18 cellular contexts compared by ENCODE assay signal in the genomic region with DNA sequence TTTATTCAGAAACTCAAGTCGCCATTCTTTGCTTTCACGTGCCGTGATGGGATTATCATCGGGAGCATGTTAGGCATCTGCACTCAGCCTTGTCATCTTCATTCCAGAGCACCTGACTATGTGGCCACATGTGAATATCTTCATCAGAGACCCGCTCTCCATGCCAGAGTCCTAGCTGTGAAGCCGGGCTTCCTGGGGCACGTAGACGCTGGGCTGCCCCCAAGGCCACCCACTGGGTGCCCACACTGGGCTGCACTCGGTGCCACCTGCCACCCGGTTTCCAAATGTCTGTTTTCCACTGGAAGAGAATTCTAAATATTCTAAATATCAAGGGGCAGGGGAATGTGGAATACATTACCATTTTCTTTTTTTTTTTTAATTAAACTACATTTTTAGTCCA. TPM values are rescaled to one million over a fixed set of nuclear protein-coding genes. Genes with fewer than 3 reads are reported as not detected.
A peak's percentile ranks its signal among the peaks of the same experiment; 100 is the strongest.
DNase-seq lines count a peak whose midpoint lies in the region; ATAC-seq and TF ChIP-seq lines count a peak whose summit lies in the region.
"Had no signal": no experiment of that assay in that cellular context is flagged by ENCODE, and none has a peak within 500 bp of the region (broad histone marks: within the 10 kb centered on the region; RNA-seq: fewer than 3 reads in every experiment).

No MANE protein-coding gene starts in this region.

- peaks cover 0 to 19% (median 0%) of the 10 kb centered on the region in 11 experiments; a peak in 4 of 22 replicates for H3K27me3 ChIP-seq in BLaER1 treated with 17β-estradiol and CSF1 and Interleukin-3, amounts not matched to agents 10 nM and 100 nM
- no peaks in the 10 kb centered on the region for H3K27me3 ChIP-seq in stomach

- peak overlapping the region in 4 of 11 experiments; percentile 1 to 40 (median 8); a peak in 2 of 22 replicates for H3K9ac ChIP-seq in BLaER1 treated with 17β-estradiol and CSF1 and Interleukin-3, amounts not matched to agents 10 nM and 100 nM
- H3K9ac ChIP-seq: GM23248 had no signal

- intact Hi-C loops in sciatic nerve (cut with DNase I) (no loop called here), stomach (cut with DNase I; ENCODE audit: low total_unique reads) (no loop called here)

- TF ChIP-seq POLR2A in stomach (IDR thresholded peaks at IDR 0.05) = no peak

- CTCF ChIA-PET in HEK293 (lab: Yijun Ruan, JAX) = no interaction called here

- no peaks in the 10 kb centered on the region for H3K9me3 ChIP-seq in BLaER1 treated with 17β-estradiol and CSF1 and Interleukin-3, amounts not matched to agents 10 nM and 100 nM (replicated peaks in 1 of 11)
- H3K9me3 ChIP-seq in HEK293 (ENCODE audit: control insufficient read depth, insufficient read depth, low read depth, low read length) (no peaks in the 10 kb centered on the region), stomach (no peaks in the 10 kb centered on the region)

- H3K36me3 ChIP-seq in BLaER1 treated with 17β-estradiol and CSF1 and Interleukin-3, amounts not matched to agents 10 nM and 100 nM = peaks cover 0 to 9% (median 0%) of the 10 kb centered on the region in 11 experiments; a peak in 6 of 22 replicates
- H3K36me3 ChIP-seq in HEK293 (ENCODE audit: control insufficient read depth in 2 of 2, insufficient read depth in 1 of 2, low read length in 2 of 2) (peaks cover 0 to 6% of the 10 kb centered on the region in 2 experiments; a peak in 1 of 3 replicates), stomach (peaks cover 50 to 90% (median 86%) of the 10 kb centered on the region in 4 donors)

- 94 to 98% (median 96%) methylated on average over 10 of the region's 10 CpGs for WGBS in stomach, 5 donors

- H3K4me3 ChIP-seq in BLaER1 treated with 17β-estradiol and CSF1 and Interleukin-3, amounts not matched to agents 10 nM and 100 nM = no peak overlapping the region
- H3K4me3 ChIP-seq in HEK293 (ENCODE audit: low read depth, low read length) (no peak overlapping the region), stomach (no peak overlapping the region)
- H3K4me3 ChIP-seq: GM23248 had no signal

- peak overlapping the region; percentile 54 to 87 (median 80) for H3K4me2 ChIP-seq in BLaER1 treated with 17β-estradiol and CSF1 and Interleukin-3, amounts not matched to agents 10 nM and 100 nM

- 0 out of 22 replicates have a peak overlapping the region, but pooled peaks of 2 of the 11 experiments have one; percentile 0 to 14 for H3K27ac ChIP-seq in BLaER1 treated with 17β-estradiol and CSF1 and Interleukin-3, amounts not matched to agents 10 nM and 100 nM
- H3K27ac ChIP-seq in HEK293 (ENCODE audit: extremely low read depth, low read depth, low read length) = no peak overlapping the region
- H3K27ac ChIP-seq in stomach = no peak overlapping the region
- H3K27ac ChIP-seq: GM23248 had no signal

- no peak for TF ChIP-seq CTCF in HEK293 (tag by site-specific recombination; IDR thresholded peaks at IDR 0.05)
- TF ChIP-seq CTCF in stomach (IDR thresholded peaks at IDR 0.05) = no peak

- DNase-seq in left lobe of liver (ENCODE audit: low spot score) = peak; percentile 40
- DNase-seq in sciatic nerve (ENCODE audit: low spot score) = peak; percentile 21
- DNase-seq in stomach = no peak
- DNase-seq in GM19238 (ENCODE audit: insufficient read length, low spot score) = no peak
- DNase-seq in globus pallidus (ENCODE audit: low spot score) = no peak
- DNase-seq: C1 segment of cervical spinal cord, DMS153, GM23248, NCI-H1930, NCI-H2171, NCI-H446 treated with DMSO at 0.1 percent for 48 hours, NCI-H82, SHP77 treated with DMSO at 0.1 percent for 48 hours had no signal

- TF ChIP-seq EP300 in stomach (IDR thresholded peaks at IDR 0.05) = no peak

- H3K4me1 ChIP-seq in BLaER1 treated with 17β-estradiol and CSF1 and Interleukin-3, amounts not matched to agents 10 nM and 100 nM = peaks cover 25 to 95% (median 73%) of the 10 kb centered on the region in 10 experiments
- no peaks in the 10 kb centered on the region for H3K4me1 ChIP-seq in HEK293 (ENCODE audit: control insufficient read depth, insufficient read depth, low read length)
- peaks cover 0 to 12% (median 4%) of the 10 kb centered on the region in 4 donors for H3K4me1 ChIP-seq in stomach

- ATAC-seq in left lobe of liver (no peak), sciatic nerve (no peak), HG02623 (IDR thresholded peaks at IDR 0.05; ENCODE audit: unreplicated experiment) (no peak)
- ATAC-seq: HCT116 had no signal

- H4K20me1 ChIP-seq in BLaER1 treated with 17β-estradiol and CSF1 and Interleukin-3, amounts not matched to agents 10 nM and 100 nM = peaks cover 0 to 28% (median 8%) of the 10 kb centered on the region in 11 experiments; a peak in 10 of 22 replicates

- POLR2A ChIA-PET in HEK293 (lab: Yijun Ruan, JAX) = no interaction called here

TF ChIP-seq in HEK293, 187 proteins besides CTCF, POLR2A, EP300 and RAD21:
- no peak for TF ChIP-seq GLI2 (tag by site-specific recombination; IDR thresholded peaks at IDR 0.05; ENCODE audit: borderline replicate concordance, low read depth)
- no peak for TF ChIP-seq ZEB2 (tag by site-specific recombination; IDR thresholded peaks at IDR 0.05)
- 0 out of 2 replicates have a peak, but pooled peaks have one; percentile 11 for TF ChIP-seq ZIC2 (tag by site-specific recombination; IDR thresholded peaks at IDR 0.05)

RNA-seq across cellular contexts. Expression of a gene that starts 43.8 kb away (rescaled TPM):
- total RNA-seq in left lobe of liver (5.0 TPM), sciatic nerve (7.4 TPM), stomach (10 to 100 TPM in 4 of 5 donors, 1 to 10 TPM in 1; 9.8 to 72.9 (median 23.9) TPM)
- 10 to 100 TPM; 10.3 to 12.4 (median 11.3) TPM for polyA plus RNA-seq in stomach
- total RNA-seq: GM23248, LHCN-M2 had no signal
- polyA plus RNA-seq: GM23248 had no signal

Comparison
In these comparisons a context has a peak if more than half of its experiments do, and no peak if none do; other contexts are left out.
1. DNase-seq: peak in left lobe of liver (single experiment) and sciatic nerve (single experiment); none in stomach (single experiment), GM19238 (single experiment) and globus pallidus (single experiment).